Comparison of ENCODE assay signal across 10 cellular contexts in the genomic region with DNA sequence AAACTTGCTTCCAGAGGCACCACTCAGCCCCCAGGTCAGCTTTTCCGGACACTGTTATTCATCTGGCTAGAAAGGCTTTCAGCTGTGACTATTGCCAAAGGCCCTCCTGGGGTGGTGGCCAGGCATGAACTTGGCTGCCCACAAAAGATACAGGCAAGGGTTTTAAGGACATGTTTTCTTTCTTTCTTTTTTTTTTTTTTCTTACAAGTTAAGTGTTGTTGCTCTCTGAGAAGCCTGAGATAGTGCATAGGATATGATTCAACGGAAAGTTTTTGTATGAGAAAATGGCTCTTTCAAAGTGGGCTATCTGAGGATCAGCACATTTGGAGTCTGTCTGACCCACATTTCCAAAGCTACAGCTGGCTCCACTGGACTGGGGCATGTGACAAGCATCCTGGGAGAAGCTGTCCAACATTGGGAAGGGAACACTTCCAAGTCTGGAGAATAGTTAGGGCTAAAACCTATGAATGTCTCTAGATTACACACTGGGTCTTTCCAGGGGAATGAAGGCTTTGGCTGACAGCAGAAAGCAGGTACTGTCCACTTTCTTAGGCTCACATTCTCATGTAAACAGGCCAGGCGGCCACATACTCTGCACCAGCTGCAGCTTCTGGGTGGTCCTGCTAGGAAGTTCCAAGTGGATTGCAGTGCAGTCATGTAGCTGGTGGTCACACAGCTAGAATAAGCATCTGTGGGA.
A peak's percentile ranks its signal among the peaks of the same experiment; 100 is the strongest.
DNase-seq lines count a peak whose midpoint lies in the region; TF ChIP-seq lines count a peak whose summit lies in the region.
"Had no signal": no experiment of that assay in that cellular context is flagged by ENCODE, and none has a peak within 500 bp of the region (broad histone marks: within the 10 kb centered on the region; RNA-seq: fewer than 3 reads in every experiment).

No MANE protein-coding gene starts in this region.

- TF ChIP-seq CTCF in vagina (IDR thresholded peaks at IDR 0.05) = no peak
- no peak for TF ChIP-seq CTCF in esophagus muscularis mucosa (IDR thresholded peaks at IDR 0.05)

- no peaks in the 10 kb centered on the region for H3K9me3 ChIP-seq in vagina
- no peaks in the 10 kb centered on the region for H3K9me3 ChIP-seq in esophagus muscularis mucosa

- no peak overlapping the region for H3K27ac Mint-ChIP-seq in activated naive CD8-positive, alpha-beta T cell treated with anti-CD3 and anti-CD28 coated beads for 36 hours
- H3K27ac Mint-ChIP-seq: T-helper 17 cell had no signal

- H3K27me3 ChIP-seq in vagina = no peaks in the 10 kb centered on the region
- no peaks in the 10 kb centered on the region for H3K27me3 ChIP-seq in esophagus muscularis mucosa

- no peak for TF ChIP-seq EP300 in esophagus muscularis mucosa (IDR thresholded peaks at IDR 0.05)

- H3K9me3 Mint-ChIP-seq in activated naive CD8-positive, alpha-beta T cell treated with anti-CD3 and anti-CD28 coated beads for 36 hours = no peaks in the 10 kb centered on the region

- DNase-seq in RPMI7951 (ENCODE audit: low read depth) = peak; percentile 64
- DNase-seq in globus pallidus (ENCODE audit: low spot score) = peak; percentile 53
- DNase-seq in non-pigmented ciliary epithelial cell (ENCODE audit: low read depth) = peak; percentile 55
- no peak for DNase-seq in vagina (ENCODE audit: extremely low spot score in 2 of 2)
- DNase-seq in esophagus muscularis mucosa (ENCODE audit: extremely low spot score) = no peak
- DNase-seq in activated naive CD8-positive, alpha-beta T cell treated with anti-CD3 and anti-CD28 coated beads for 36 hours = no peak
- DNase-seq in COLO829 (ENCODE audit: low spot score) = no peak
- DNase-seq: activated effector memory CD4-positive, alpha-beta T cell treated with anti-CD3 and anti-CD28 coated beads, Interleukin-2, amount 50 U/mL, for 16 hours; NCI-H2107; T-helper 17 cell had no signal

- TF ChIP-seq POLR2A in vagina (IDR thresholded peaks at IDR 0.05) (no peak), esophagus muscularis mucosa (IDR thresholded peaks at IDR 0.05; ENCODE audit: low read depth) (no peak)

- no peak overlapping the region for H3K4me3 ChIP-seq in vagina
- H3K4me3 ChIP-seq in esophagus muscularis mucosa = no peak overlapping the region

- 59% methylated on average over 3 of the region's 3 CpGs for WGBS in esophagus muscularis mucosa

- H3K36me3 ChIP-seq in vagina (no peaks in the 10 kb centered on the region), esophagus muscularis mucosa (no peaks in the 10 kb centered on the region)

- H3K27me3 Mint-ChIP-seq in activated naive CD8-positive, alpha-beta T cell treated with anti-CD3 and anti-CD28 coated beads for 36 hours = no peaks in the 10 kb centered on the region

- H3K27ac ChIP-seq in vagina (peak overlapping the region; percentile 50), esophagus muscularis mucosa (replicated peaks in 1 of 4) (peak overlapping the region in 1 of 4 donors; percentile 23)

- intact Hi-C loops in vagina (cut with DNase I) = no loop called here
- intact Hi-C loops in esophagus muscularis mucosa (cut with DNase I) = no loop called here

- H3K4me3 Mint-ChIP-seq in activated naive CD8-positive, alpha-beta T cell treated with anti-CD3 and anti-CD28 coated beads for 36 hours = no peak overlapping the region
- H3K4me3 Mint-ChIP-seq: T-helper 17 cell had no signal

- H3K36me3 Mint-ChIP-seq in activated naive CD8-positive, alpha-beta T cell treated with anti-CD3 and anti-CD28 coated beads for 36 hours = no peaks in the 10 kb centered on the region

- peaks cover 17% of the 10 kb centered on the region for H3K4me1 ChIP-seq in vagina
- H3K4me1 ChIP-seq in esophagus muscularis mucosa = peaks cover 0 to 17% (median 11%) of the 10 kb centered on the region in 4 donors

- no peaks in the 10 kb centered on the region for H3K4me1 Mint-ChIP-seq in activated naive CD8-positive, alpha-beta T cell treated with anti-CD3 and anti-CD28 coated beads for 36 hours
- H3K4me1 Mint-ChIP-seq: T-helper 17 cell had no signal

Comparison
In these comparisons a context has a peak if more than half of its experiments do, and no peak if none do; other contexts are left out.
1. DNase-seq: peak in RPMI7951 (single experiment), globus pallidus (single experiment) and non-pigmented ciliary epithelial cell (single experiment); none in vagina (0 of 2), esophagus muscularis mucosa (single experiment), activated naive CD8-positive, alpha-beta T cell treated with anti-CD3 and anti-CD28 coated beads for 36 hours (single experiment) and COLO829 (single experiment).